In genomic region chr18:63783394-63783793, GRCh38 we compare ENCODE assay signal across 1 cellular context.
TF ChIP-seq lines count a peak whose summit lies in the region.

No MANE protein-coding gene starts in this region.

TF ChIP-seq in SK-N-SH treated with all-trans-retinoic acid at 6 μM for 48 hours, 23 proteins besides CTCF, POLR2A, EP300 and RAD21 (continued from another document):
- TF ChIP-seq, protein P1, sequence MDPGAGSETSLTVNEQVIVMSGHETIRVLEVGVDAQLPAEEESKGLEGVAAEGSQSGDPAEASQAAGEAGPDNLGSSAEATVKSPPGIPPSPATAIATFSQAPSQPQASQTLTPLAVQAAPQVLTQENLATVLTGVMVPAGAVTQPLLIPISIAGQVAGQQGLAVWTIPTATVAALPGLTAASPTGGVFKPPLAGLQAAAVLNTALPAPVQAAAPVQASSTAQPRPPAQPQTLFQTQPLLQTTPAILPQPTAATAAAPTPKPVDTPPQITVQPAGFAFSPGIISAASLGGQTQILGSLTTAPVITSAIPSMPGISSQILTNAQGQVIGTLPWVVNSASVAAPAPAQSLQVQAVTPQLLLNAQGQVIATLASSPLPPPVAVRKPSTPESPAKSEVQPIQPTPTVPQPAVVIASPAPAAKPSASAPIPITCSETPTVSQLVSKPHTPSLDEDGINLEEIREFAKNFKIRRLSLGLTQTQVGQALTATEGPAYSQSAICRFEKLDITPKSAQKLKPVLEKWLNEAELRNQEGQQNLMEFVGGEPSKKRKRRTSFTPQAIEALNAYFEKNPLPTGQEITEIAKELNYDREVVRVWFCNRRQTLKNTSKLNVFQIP (CRISPR knock-in tag; IDR thresholded peaks at IDR 0.05; ENCODE audit: borderline replicate concordance, low read depth): no peak
- TF ChIP-seq ZC3H10 (CRISPR knock-in tag; IDR thresholded peaks at IDR 0.05) (no peak), PPARA (CRISPR knock-in tag; IDR thresholded peaks at IDR 0.05; ENCODE audit: borderline replicate concordance) (no peak)
TF ChIP-seq in SK-N-SH treated with all-trans-retinoic acid at 6 μM for 48 hours: peak in this region for 0.
